ENCODE assay signal across 20 cellular contexts in the genomic region with DNA sequence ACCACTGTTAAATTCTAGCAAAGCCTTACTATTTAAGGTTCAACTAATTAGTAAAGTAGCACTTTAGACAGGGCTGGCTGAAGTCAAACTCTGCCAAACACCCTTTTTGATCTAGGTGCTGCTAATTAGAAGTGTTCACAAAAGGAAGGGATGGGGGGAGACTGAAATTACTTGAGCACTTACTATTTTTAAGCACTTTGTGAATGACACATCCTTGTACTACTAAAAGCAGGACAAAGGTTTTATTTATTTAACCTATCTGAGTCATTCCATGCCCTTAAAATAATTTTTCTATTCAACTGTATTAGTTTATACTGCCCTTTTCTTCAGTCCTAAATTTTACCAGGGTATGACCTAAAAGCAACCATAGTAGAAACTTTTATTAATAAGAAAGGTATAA. TPM values are rescaled to one million over a fixed set of nuclear protein-coding genes. Genes with fewer than 3 reads are reported as not detected.
A peak's percentile ranks its signal among the peaks of the same experiment; 100 is the strongest.
DNase-seq lines count a peak whose midpoint lies in the region; ATAC-seq, FAIRE-seq and TF ChIP-seq lines count a peak whose summit lies in the region.
"Had no signal": no experiment of that assay in that cellular context is flagged by ENCODE, and none has a peak within 500 bp of the region (broad histone marks: within the 10 kb centered on the region; RNA-seq: fewer than 3 reads in every experiment).

No MANE protein-coding gene starts in this region.

- peak overlapping the region; percentile 53 for H3K4me2 ChIP-seq in endothelial cell of umbilical vein (ENCODE audit: insufficient read depth, low read length)
- H3K4me2 ChIP-seq: BLaER1 had no signal

- H4K20me1 ChIP-seq in endothelial cell of umbilical vein (replicated peaks; ENCODE audit: control insufficient read depth, extremely low read depth, insufficient read depth, low read length) = peaks cover 2% of the 10 kb centered on the region
- H4K20me1 ChIP-seq: BLaER1 had no signal

- H3K9me1 ChIP-seq in endothelial cell of umbilical vein (replicated peaks; ENCODE audit: control insufficient read depth, extremely low read depth, insufficient read depth, low read length) = no peaks in the 10 kb centered on the region

- FAIRE-seq in GM19239 (lab: Jason Lieb, UNC) (peak; percentile 60), endothelial cell of umbilical vein (lab: Jason Lieb, UNC) (peak; percentile 33)
- FAIRE-seq: kidney had no signal

- CTCF ChIA-PET in endothelial cell of umbilical vein (lab: Charles Lee) = interaction anchor here (0.9 kb wide), 1 partner anchor 11 kb away, joined by 3 read pairs; no protein-coding TSS in a partner anchor

- H3K27me3 ChIP-seq in endothelial cell of umbilical vein (ENCODE audit: control insufficient read depth in 2 of 2, insufficient read depth in 2 of 2, low read length in 2 of 2) = no peaks in the 10 kb centered on the region
- H3K27me3 ChIP-seq: BLaER1, right atrium auricular region, upper lobe of left lung had no signal

- TF ChIP-seq CTCF in endothelial cell of umbilical vein (IDR thresholded peaks at IDR 0.05; ENCODE audit: extremely low read depth in 1 of 2, insufficient read depth in 1 of 2, low read depth in 1 of 2, low read length in 2 of 2) = no peak

- dilution Hi-C loops in endothelial cell of umbilical vein (cut with MboI; ENCODE audit: extremely low pct_ligation_motif_present, low sequenced_read_pairs) = no loop called here

- ATAC-seq in GM21737 (IDR thresholded peaks at IDR 0.05; ENCODE audit: unreplicated experiment) = no peak
- ATAC-seq: activated naive CD8-positive, alpha-beta T cell treated with anti-CD3 and anti-CD28 coated beads, Interleukin-2, amount 50 U/mL, for 24 hours; activated T-helper 17 cell treated with anti-CD3 and anti-CD28 coated beads, Interleukin-2, amount 50 U/mL, for 72 hours; stimulated activated naive CD8-positive, alpha-beta T cell treated with anti-CD3 and anti-CD28 coated beads, Interleukin-15, Interleukin-2, amounts not matched to agents 100 U/mL and 50 U/mL, for 24 hours; T-helper 17 cell had no signal

- H3K79me2 ChIP-seq in endothelial cell of umbilical vein (ENCODE audit: control insufficient read depth, insufficient read depth, low read length) = no peaks in the 10 kb centered on the region

- TF ChIP-seq POLR2A in endothelial cell of umbilical vein (IDR thresholded peaks at IDR 0.05; ENCODE audit: low read depth, low read length) = no peak

- H2AFZ ChIP-seq in endothelial cell of umbilical vein (ENCODE audit: low read depth, low read length) = no peak overlapping the region

- no peak overlapping the region for H3K4me3 ChIP-seq in endothelial cell of umbilical vein (replicated peaks in 1 of 3; ENCODE audit: insufficient read depth in 1 of 3, low read depth in 1 of 3, low read length in 3 of 3)
- H3K4me3 ChIP-seq: BLaER1, right atrium auricular region, upper lobe of left lung had no signal

- BruUV-seq in endothelial cell of umbilical vein (replicated peaks; lab: Mats Ljungman, UMichigan) = no TSS peak

- no peak overlapping the region for H3K9ac ChIP-seq in endothelial cell of umbilical vein (replicated peaks; ENCODE audit: extremely low read depth, insufficient read depth, low read length)
- H3K9ac ChIP-seq: BLaER1 had no signal

- H3K4me1 ChIP-seq in endothelial cell of umbilical vein (ENCODE audit: control insufficient read depth, extremely low read depth, insufficient read depth, low read length) = peaks cover 9% of the 10 kb centered on the region
- H3K4me1 ChIP-seq: BLaER1, right atrium auricular region had no signal

- DNase-seq in GM19239 (ENCODE audit: insufficient read length, low spot score) (no peak), HT1080 (ENCODE audit: low read depth) (peak; percentile 17), endothelial cell of umbilical vein (ENCODE audit: low read depth, low spot score) (peak; percentile 21), renal cortical epithelial cell (ENCODE audit: low read depth) (peak; percentile 62), OCI-M1 (lab: John Stamatoyannopoulos, UW) (no peak), NOMO-1 (lab: John Stamatoyannopoulos, UW; ENCODE audit: unreplicated experiment in 2 of 2) (no peak), NCI-H2107 (lab: John Stamatoyannopoulos, UW) (no peak)
- DNase-seq: activated naive CD8-positive, alpha-beta T cell treated with anti-CD3 and anti-CD28 coated beads, Interleukin-2, amount 50 U/mL, for 24 hours; DMS 273 treated with DMSO at 0.1 percent for 48 hours; kidney; NCI-H1930; NCI-H446 treated with DMSO at 0.1 percent for 48 hours; SIG-M5; stimulated activated naive CD8-positive, alpha-beta T cell treated with anti-CD3 and anti-CD28 coated beads, Interleukin-15, Interleukin-2, amounts not matched to agents 100 U/mL and 50 U/mL, for 24 hours; T-helper 17 cell; upper lobe of left lung had no signal

- H3K27ac ChIP-seq in endothelial cell of umbilical vein (ENCODE audit: insufficient read depth, low read depth, low read length) = no peak overlapping the region
- H3K27ac ChIP-seq: BLaER1, right atrium auricular region, upper lobe of left lung had no signal

- intact Hi-C loops in endothelial cell of umbilical vein (cut with micrococcal nuclease) = loop anchor here (2.0 kb wide), 1 partner anchor 18 kb away; no protein-coding TSS in a partner anchor

- H3K36me3 ChIP-seq in endothelial cell of umbilical vein (ENCODE audit: control insufficient read depth in 2 of 2, extremely low read depth in 1 of 2, insufficient read depth in 2 of 2, low read length in 2 of 2) = peaks cover 2 to 12% of the 10 kb centered on the region in 2 experiments

- POLR2A ChIA-PET in endothelial cell of umbilical vein (lab: Charles Lee) = no interaction called here

- H3K9me3 ChIP-seq in endothelial cell of umbilical vein (replicated peaks; ENCODE audit: control insufficient read depth, insufficient read depth, low read length) = no peaks in the 10 kb centered on the region
- H3K9me3 ChIP-seq: BLaER1, right atrium auricular region, upper lobe of left lung had no signal

TF ChIP-seq in endothelial cell of umbilical vein, 7 proteins besides CTCF, POLR2A, EP300 and RAD21:
- no peak for TF ChIP-seq GATA2 (IDR thresholded peaks at IDR 0.05; ENCODE audit: insufficient read depth, insufficient read length, low read depth, low read length)
- TF ChIP-seq, protein P1, sequence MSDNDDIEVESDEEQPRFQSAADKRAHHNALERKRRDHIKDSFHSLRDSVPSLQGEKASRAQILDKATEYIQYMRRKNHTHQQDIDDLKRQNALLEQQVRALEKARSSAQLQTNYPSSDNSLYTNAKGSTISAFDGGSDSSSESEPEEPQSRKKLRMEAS (IDR thresholded peaks at IDR 0.05; ENCODE audit: insufficient read depth, insufficient read length) = no peak
- TF ChIP-seq EZH2 (IDR thresholded peaks at IDR 0.05; ENCODE audit: borderline replicate concordance, low read depth, low read length, severe bottlenecking) = no peak
- no peak for TF ChIP-seq POLR2AphosphoS5 (IDR thresholded peaks at IDR 0.05; ENCODE audit: insufficient read depth, low read depth, low read length)
- TF ChIP-seq JUN (IDR thresholded peaks at IDR 0.05; ENCODE audit: borderline replicate concordance, insufficient read depth, insufficient read length, low read depth) = peak; percentile 51
- TF ChIP-seq FOS (IDR thresholded peaks at IDR 0.05; ENCODE audit: borderline replicate concordance, insufficient read depth, low read length) = peak; percentile 80
- no peak for TF ChIP-seq MYC (IDR thresholded peaks at IDR 0.05; ENCODE audit: low read depth, low read length)

RNA-seq across cellular contexts. Expression of a gene that starts 20.1 kb away (rescaled TPM):
- total RNA-seq in HT1080 (2014; rRNA removed; shearing (Covaris generic)) = 5.1 and 6.1 TPM in 2 replicates
- 17.6 and 20.0 TPM in 2 replicates for polyA plus RNA-seq in HT1080 (2015; cell fraction: cytosol; rRNA removed)
- polyA plus RNA-seq in HT1080 (2015; cell fraction: nucleus; rRNA removed) = 32.1 and 34.5 TPM in 2 replicates
- total RNA-seq in endothelial cell of umbilical vein (14.5 and 19.0 TPM in 2 replicates), renal cortical epithelial cell (11.5 and 24.2 TPM in 2 replicates)
- 8.1 and 8.8 TPM in 2 replicates for polyA plus RNA-seq in endothelial cell of umbilical vein
- 10.7 and 11.6 TPM in 2 replicates for polyA plus RNA-seq in endothelial cell of umbilical vein (2011; cell fraction: cytosol; rRNA removed)
- polyA plus RNA-seq in endothelial cell of umbilical vein (2011; cell fraction: nucleus; rRNA removed) = 31.5 and 35.9 TPM in 2 replicates
- 8.5 and 14.2 TPM in 2 replicates for polyA plus RNA-seq in endothelial cell of umbilical vein (2012)
- 12.4 and 14.2 TPM in 2 replicates for polyA minus RNA-seq in endothelial cell of umbilical vein
- polyA minus RNA-seq in endothelial cell of umbilical vein (2011; cell fraction: cytosol; rRNA and poly(A)+ RNA removed) = 8.6 TPM
- 28.7 and 43.6 TPM in 2 replicates for polyA minus RNA-seq in endothelial cell of umbilical vein (2011; cell fraction: nucleus; rRNA and poly(A)+ RNA removed)

Comparison
In these comparisons a context has a peak if more than half of its experiments do, and no peak if none do; other contexts are left out.
1. DNase-seq: peak in HT1080 (single experiment), endothelial cell of umbilical vein (single experiment) and renal cortical epithelial cell (single experiment); none in GM19239 (single experiment), OCI-M1 (single experiment), NOMO-1 (0 of 2) and NCI-H2107 (single experiment).